8 cellular contexts compared by ENCODE assay signal in the genomic region with DNA sequence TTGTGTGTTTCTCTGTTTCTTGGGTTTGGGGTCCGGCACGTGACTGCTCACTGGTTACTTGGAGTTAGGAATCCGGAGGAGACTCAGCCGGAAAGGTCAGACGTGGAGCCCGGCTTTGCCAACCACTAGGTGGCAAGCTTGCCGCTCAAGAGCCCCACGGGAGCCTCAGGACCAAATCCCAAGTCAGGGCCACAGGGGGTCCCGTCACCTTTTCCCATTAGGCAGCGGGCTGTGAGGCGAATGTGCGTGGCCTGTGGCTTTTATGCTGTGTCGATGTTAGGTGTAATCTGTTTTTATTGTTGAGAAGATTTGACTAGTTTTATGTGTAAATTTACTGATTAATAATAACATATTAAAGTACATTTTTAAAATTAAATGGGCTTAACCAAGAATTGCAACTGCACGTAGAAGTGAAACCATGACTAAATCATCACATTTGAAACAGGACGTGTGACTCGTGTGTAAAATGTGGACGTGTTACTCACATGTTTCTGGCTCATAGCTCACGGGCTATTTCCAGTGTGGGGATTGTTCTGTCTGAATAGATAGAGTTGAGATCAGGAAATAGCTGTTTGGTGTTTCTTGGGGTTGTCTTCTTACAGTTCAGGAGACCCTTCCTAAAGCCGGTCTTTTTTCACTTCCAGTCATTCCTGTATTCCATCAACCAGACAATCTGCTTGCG. TPM values are rescaled to one million over a fixed set of nuclear protein-coding genes. Genes with fewer than 3 reads are reported as not detected.
A peak's percentile ranks its signal among the peaks of the same experiment; 100 is the strongest.
DNase-seq lines count a peak whose midpoint lies in the region; FAIRE-seq and TF ChIP-seq lines count a peak whose summit lies in the region.
"Not testable (repeated sequence)": the region's sequence is repeated elsewhere in the genome, so short reads cannot be mapped to it uniquely, and the experiment has no call there.

No MANE protein-coding gene starts in this region.

- H3K36me3 Mint-ChIP-seq in activated T-cell treated with anti-CD3 and anti-CD28 coated beads, Interleukin-2, amount 50 U/mL, for 24 hours (ENCODE audit: low read depth), result peaks cover 86% of the 10 kb centered on the region

- not testable (repeated sequence) for H3K9me3 Mint-ChIP-seq in activated T-cell treated with anti-CD3 and anti-CD28 coated beads, Interleukin-2, amount 50 U/mL, for 24 hours

- H3K27me3 ChIP-seq in AG04450 (ENCODE audit: control insufficient read depth, insufficient read depth, low read length); OCI-LY1 (ENCODE audit: insufficient read depth, low read length); bronchial epithelial cell (ENCODE audit: control insufficient read depth, insufficient read depth, low read length); mesendoderm (ENCODE audit: insufficient read depth, low read length, poor library complexity): not testable (repeated sequence)

- WGBS in mesendoderm (ENCODE audit: extremely low coverage, insufficient coverage, low lambda C conversion rate), result no CpG with 5 or more reads among the region's 20 CpGs

- not testable (repeated sequence) for H2BK120ac ChIP-seq in mesendoderm (ENCODE audit: low read depth, low read length)

- H3K56ac ChIP-seq in mesendoderm (ENCODE audit: low read length), result not testable (repeated sequence)

- not testable (repeated sequence) for H3K27me3 Mint-ChIP-seq in activated T-cell treated with anti-CD3 and anti-CD28 coated beads, Interleukin-2, amount 50 U/mL, for 24 hours

- not testable (repeated sequence) for H2BK5ac ChIP-seq in mesendoderm (ENCODE audit: low read length)

- H3K27ac ChIP-seq in AG04450 (ENCODE audit: low read depth, low read length); OCI-LY1 (ENCODE audit: low read depth, low read length, poor library complexity, severe bottlenecking); mesendoderm (ENCODE audit: low read depth, low read length): not testable (repeated sequence)

- not testable (repeated sequence) for DNase-seq in AG04450 (ENCODE audit: low read depth, low spot score); activated T-cell treated with anti-CD3 and anti-CD28 coated beads, Interleukin-2, amount 50 U/mL, for 24 hours
- DNase-seq in bronchial epithelial cell (ENCODE audit: low read depth), result peak; percentile 64
- DNase-seq in glomerular visceral epithelial cell (ENCODE audit: extremely low spot score), result peak; percentile 39
- peak; percentile 18 for DNase-seq in mesendoderm
- peak in 2 of 3 donors; percentile 29 to 40 for DNase-seq in stimulated activated CD4-positive, alpha-beta T cell treated with anti-CD3 and anti-CD28 coated beads, Interleukin-12 subunit alpha, Interleukin-12 subunit beta, amount 100 ng/mL, for 48 hours (ENCODE audit: low read depth in 2 of 3, low spot score in 1 of 3)

- CTCF ChIA-PET in AG04450 (lab: Charles Lee), result interaction anchor here (0.6 to 1.0 kb wide), 2 partner anchors 31 to 454 kb away, joined by 3 read pairs; no protein-coding TSS in a partner anchor

- not testable (repeated sequence) for FAIRE-seq in bronchial epithelial cell (lab: Jason Lieb, UNC)

- H3F3A ChIP-seq in OCI-LY1 (ENCODE audit: insufficient read depth, low read length), result not testable (repeated sequence)

- H3K79me2 ChIP-seq in OCI-LY1 (ENCODE audit: insufficient read depth, low read length); mesendoderm (ENCODE audit: control insufficient read depth, insufficient read depth, low read length): not testable (repeated sequence)

- not testable (repeated sequence) for H3K9me3 ChIP-seq in AG04450 (ENCODE audit: control insufficient read depth, insufficient read depth, low read length); OCI-LY1 (ENCODE audit: low read length)

- H3K23ac ChIP-seq in mesendoderm (ENCODE audit: low read length), result not testable (repeated sequence)

- H4K20me1 ChIP-seq in OCI-LY1 (ENCODE audit: insufficient read depth, low read length), result not testable (repeated sequence)

- H3K9ac ChIP-seq in OCI-LY1 (ENCODE audit: low read length); mesendoderm (ENCODE audit: low read length): not testable (repeated sequence)

- H4K5ac ChIP-seq in mesendoderm (ENCODE audit: low read length), result not testable (repeated sequence)

- TF ChIP-seq CTCF in AG04450 (IDR thresholded peaks at IDR 0.05; ENCODE audit: low read depth, low read length) (peak; percentile 50), GM12875 (IDR thresholded peaks at IDR 0.05; ENCODE audit: borderline replicate concordance, insufficient read depth, low read depth, low read length) (peak; percentile 15; the same call in 1 of the 2 replicates), OCI-LY1 (IDR thresholded peaks at IDR 0.05; ENCODE audit: low read length) (peak; percentile 56), bronchial epithelial cell (IDR thresholded peaks at IDR 0.05; ENCODE audit: insufficient read depth, low read length, severe bottlenecking) (peak; percentile 53)

- not testable (repeated sequence) for H4K8ac ChIP-seq in mesendoderm (ENCODE audit: low read depth, low read length)

- peaks cover 80% of the 10 kb centered on the region for H3K4me1 Mint-ChIP-seq in activated T-cell treated with anti-CD3 and anti-CD28 coated beads, Interleukin-2, amount 50 U/mL, for 24 hours (ENCODE audit: low read depth)

- not testable (repeated sequence) for H3K9me2 ChIP-seq in OCI-LY1 (ENCODE audit: low read depth, low read length)

- H3K4ac ChIP-seq in mesendoderm (ENCODE audit: low read depth, low read length), result not testable (repeated sequence)

- H3K36me3 ChIP-seq in OCI-LY1 (ENCODE audit: insufficient read depth, low read length), result peaks cover 34% of the 10 kb centered on the region
- H3K36me3 ChIP-seq in bronchial epithelial cell (ENCODE audit: control insufficient read depth, insufficient read depth, low read length); mesendoderm (ENCODE audit: control insufficient read depth, insufficient read depth, low read length): not testable (repeated sequence)

- H3K27ac Mint-ChIP-seq in activated T-cell treated with anti-CD3 and anti-CD28 coated beads, Interleukin-2, amount 50 U/mL, for 24 hours, result peak overlapping the region; percentile 86

- not testable (repeated sequence) for H3K4me2 ChIP-seq in OCI-LY1 (ENCODE audit: low read length); mesendoderm (ENCODE audit: low read length)

- H3K18ac ChIP-seq in mesendoderm (ENCODE audit: low read length), result not testable (repeated sequence)

- H3K4me3 Mint-ChIP-seq in activated T-cell treated with anti-CD3 and anti-CD28 coated beads, Interleukin-2, amount 50 U/mL, for 24 hours, result peak overlapping the region; percentile 23

- not testable (repeated sequence) for H2AK5ac ChIP-seq in mesendoderm (ENCODE audit: low read length)

- not testable (repeated sequence) for H2BK15ac ChIP-seq in mesendoderm (replicated peaks; ENCODE audit: low read depth)

- not testable (repeated sequence) for H3K4me1 ChIP-seq in OCI-LY1 (ENCODE audit: insufficient read depth, low read length, severe bottlenecking); mesendoderm (ENCODE audit: control insufficient read depth, low read depth, low read length)

- not testable (repeated sequence) for H3K4me3 ChIP-seq in AG04450 (ENCODE audit: low read depth, low read length); GM12875 (ENCODE audit: low read depth, low read length); OCI-LY1 (ENCODE audit: low read depth, low read length, poor library complexity, severe bottlenecking); bronchial epithelial cell (ENCODE audit: low read depth, low read length); mesendoderm (ENCODE audit: low read length)

- H2AFZ ChIP-seq in OCI-LY1 (ENCODE audit: low read length), result not testable (repeated sequence)

- not testable (repeated sequence) for H3K79me1 ChIP-seq in mesendoderm (ENCODE audit: low read length)

- POLR2A ChIA-PET in AG04450 (lab: Yijun Ruan, JAX), result not testable (repeated sequence)

RNA-seq across cellular contexts. Expression of gene BANP, which starts 32.3 kb away (rescaled TPM):
- polyA plus RNA-seq in AG04450 (2011; rRNA removed), result 18.5 and 18.6 TPM in 2 replicates
- 31.2 and 37.4 TPM in 2 replicates for polyA minus RNA-seq in AG04450 (2011; rRNA and poly(A)+ RNA removed)
- 22.1 and 25.5 TPM in 2 replicates for total RNA-seq in bronchial epithelial cell
- polyA plus RNA-seq in mesendoderm (2013, experiment 1 of 2), result 24.9 TPM
- polyA plus RNA-seq in mesendoderm (2013, experiment 2 of 2), result 22.2 TPM

RNA-seq across cellular contexts. Expression of gene CA5A, which starts 47.2 kb away (rescaled TPM):
- polyA plus RNA-seq in AG04450 (2011; rRNA removed), result not detected in 2 replicates
- not detected in 2 replicates for polyA minus RNA-seq in AG04450 (2011; rRNA and poly(A)+ RNA removed)
- total RNA-seq in bronchial epithelial cell, result not detected in 2 replicates
- 0.06 TPM for polyA plus RNA-seq in mesendoderm (2013, experiment 1 of 2)
- polyA plus RNA-seq in mesendoderm (2013, experiment 2 of 2), result not detected
